Comparison of ENCODE assay signal across 1 cellular context in the genomic region with DNA sequence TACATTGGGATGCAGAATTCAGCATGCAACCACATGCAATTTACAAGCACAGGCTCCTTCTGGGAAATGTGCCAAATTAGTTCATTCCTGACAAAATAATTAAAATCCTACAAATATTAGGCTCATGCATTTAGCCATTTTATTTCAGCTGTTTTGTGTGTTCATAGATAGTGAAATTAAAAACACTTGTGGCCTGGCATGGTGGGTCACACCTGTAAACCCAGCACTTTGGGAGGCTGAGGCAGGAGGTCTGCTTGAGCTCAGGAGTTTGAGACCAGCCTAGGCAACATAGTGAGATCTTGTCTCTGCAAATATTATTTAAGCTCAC.
TF ChIP-seq lines count a peak whose summit lies in the region.

No MANE protein-coding gene starts in this region.

TF ChIP-seq in IMR-90, 13 proteins besides CTCF, POLR2A, EP300 and RAD21 (continued from another document):
- TF ChIP-seq, protein P1, sequence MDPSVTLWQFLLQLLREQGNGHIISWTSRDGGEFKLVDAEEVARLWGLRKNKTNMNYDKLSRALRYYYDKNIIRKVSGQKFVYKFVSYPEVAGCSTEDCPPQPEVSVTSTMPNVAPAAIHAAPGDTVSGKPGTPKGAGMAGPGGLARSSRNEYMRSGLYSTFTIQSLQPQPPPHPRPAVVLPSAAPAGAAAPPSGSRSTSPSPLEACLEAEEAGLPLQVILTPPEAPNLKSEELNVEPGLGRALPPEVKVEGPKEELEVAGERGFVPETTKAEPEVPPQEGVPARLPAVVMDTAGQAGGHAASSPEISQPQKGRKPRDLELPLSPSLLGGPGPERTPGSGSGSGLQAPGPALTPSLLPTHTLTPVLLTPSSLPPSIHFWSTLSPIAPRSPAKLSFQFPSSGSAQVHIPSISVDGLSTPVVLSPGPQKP (IDR thresholded peaks at IDR 0.05; ENCODE audit: borderline replicate concordance, low read depth, low read length): no peak
- TF ChIP-seq MXI1 (IDR thresholded peaks at IDR 0.05; ENCODE audit: borderline replicate concordance, low read depth, low read length) (no peak), NFE2L2 (IDR thresholded peaks at IDR 0.05; ENCODE audit: low read depth, low read length) (no peak), MAFK (IDR thresholded peaks at IDR 0.05; ENCODE audit: low read depth, low read length) (no peak), FOS (IDR thresholded peaks at IDR 0.05; ENCODE audit: low read depth, low read length) (no peak), SMC3 (IDR thresholded peaks at IDR 0.05; ENCODE audit: low read depth, low read length) (no peak), CEBPB (IDR thresholded peaks at IDR 0.05; ENCODE audit: low read depth, low read length) (no peak), RCOR1 (IDR thresholded peaks at IDR 0.05; ENCODE audit: insufficient replicate concordance, low read length) (no peak), MAZ (IDR thresholded peaks at IDR 0.05; ENCODE audit: borderline replicate concordance, low read depth, low read length) (no peak)
